In genomic region chr13:112522578-112522977, GRCh38 we compare ENCODE assay signal across 28 cellular contexts.
A peak's percentile ranks its signal among the peaks of the same experiment; 100 is the strongest.
DNase-seq lines count a peak whose midpoint lies in the region; ATAC-seq and TF ChIP-seq lines count a peak whose summit lies in the region.
"Had no signal": no experiment of that assay in that cellular context is flagged by ENCODE, and none has a peak within 500 bp of the region (broad histone marks: within the 10 kb centered on the region; RNA-seq: fewer than 3 reads in every experiment).

No MANE protein-coding gene starts in this region.

- no peaks in the 10 kb centered on the region for H3K27me3 ChIP-seq in Caco-2 (replicated peaks; ENCODE audit: control insufficient read depth, insufficient read depth, low read length)
- no peaks in the 10 kb centered on the region for H3K27me3 ChIP-seq in upper lobe of left lung
- H3K27me3 ChIP-seq: BLaER1, brain microvascular endothelial cell, ovary, Peyer's patch, SJSA1 had no signal

- no peak overlapping the region for H3K4me3 Mint-ChIP-seq in stimulated activated naive CD8-positive, alpha-beta T cell treated with anti-CD3 and anti-CD28 coated beads, Interleukin-15, amount 100 ng/mL, for 72 hours
- no peak overlapping the region for H3K4me3 Mint-ChIP-seq in Caco-2 (ENCODE audit: unreplicated experiment)
- H3K4me3 Mint-ChIP-seq: activated CD8-positive, alpha-beta T cell treated with anti-CD3 and anti-CD28 coated beads for 36 hours; type B pancreatic cell had no signal

- H3K4me1 ChIP-seq in Caco-2 (no peaks in the 10 kb centered on the region), upper lobe of left lung (no peaks in the 10 kb centered on the region)
- H3K4me1 ChIP-seq: BLaER1, Peyer's patch had no signal

- no peaks in the 10 kb centered on the region for H3K9me3 Mint-ChIP-seq in stimulated activated naive CD8-positive, alpha-beta T cell treated with anti-CD3 and anti-CD28 coated beads, Interleukin-15, amount 100 ng/mL, for 72 hours
- no peaks in the 10 kb centered on the region for H3K9me3 Mint-ChIP-seq in Caco-2 (ENCODE audit: unreplicated experiment)
- H3K9me3 Mint-ChIP-seq: activated CD8-positive, alpha-beta T cell treated with anti-CD3 and anti-CD28 coated beads for 36 hours; type B pancreatic cell had no signal

- H3K27ac ChIP-seq in upper lobe of left lung, result no peak overlapping the region
- H3K27ac ChIP-seq: BLaER1, brain microvascular endothelial cell, ovary, Peyer's patch, SJSA1 had no signal

- H3K27me3 Mint-ChIP-seq in stimulated activated naive CD8-positive, alpha-beta T cell treated with anti-CD3 and anti-CD28 coated beads, Interleukin-15, amount 100 ng/mL, for 72 hours, result no peaks in the 10 kb centered on the region
- H3K27me3 Mint-ChIP-seq in Caco-2 (ENCODE audit: insufficient read depth, unreplicated experiment), result no peaks in the 10 kb centered on the region
- H3K27me3 Mint-ChIP-seq: activated CD8-positive, alpha-beta T cell treated with anti-CD3 and anti-CD28 coated beads for 36 hours; type B pancreatic cell had no signal

- H3K36me3 Mint-ChIP-seq in Caco-2 (ENCODE audit: insufficient read depth, unreplicated experiment), result peaks cover 5% of the 10 kb centered on the region

- TF ChIP-seq EP300 in upper lobe of left lung (IDR thresholded peaks at IDR 0.05), result no peak

- CTCF ChIA-PET in Caco-2 (lab: Charles Lee), result no interaction called here

- 95 to 99% methylated on average over 5 of the region's 5 CpGs for WGBS in upper lobe of left lung, 2 donors

- TF ChIP-seq CTCF in fibroblast of mammary gland (conservative IDR thresholded peaks at IDR 0.05; ENCODE audit: control insufficient read depth, insufficient read depth, low read depth, low read length), result no peak
- no peak for TF ChIP-seq CTCF in Caco-2 (IDR thresholded peaks at IDR 0.05; ENCODE audit: insufficient read depth in 1 of 2, low read depth in 1 of 2, low read length in 1 of 2, severe bottlenecking in 1 of 2, unreplicated experiment in 1 of 2)
- TF ChIP-seq CTCF in upper lobe of left lung (IDR thresholded peaks at IDR 0.05), result no peak

- H3K4me3 ChIP-seq in fibroblast of mammary gland (ENCODE audit: control insufficient read depth, low read depth, low read length) (no peak overlapping the region), Caco-2 (ENCODE audit: low read depth, low read length) (no peak overlapping the region), upper lobe of left lung (no peak overlapping the region)
- H3K4me3 ChIP-seq: BLaER1, lung, ovary, Peyer's patch, SJSA1 had no signal

- no peak overlapping the region for H3K27ac Mint-ChIP-seq in stimulated activated naive CD8-positive, alpha-beta T cell treated with anti-CD3 and anti-CD28 coated beads, Interleukin-15, amount 100 ng/mL, for 72 hours
- no peak overlapping the region for H3K27ac Mint-ChIP-seq in Caco-2 (ENCODE audit: unreplicated experiment)
- H3K27ac Mint-ChIP-seq: activated CD8-positive, alpha-beta T cell treated with anti-CD3 and anti-CD28 coated beads for 36 hours; type B pancreatic cell had no signal

- H3K36me3 ChIP-seq in Caco-2 (ENCODE audit: control insufficient read depth, insufficient read depth, low read length), result peaks cover 2% of the 10 kb centered on the region; the same call in 1 of the 2 replicates
- peaks cover 5 to 78% (median 36%) of the 10 kb centered on the region in 4 donors for H3K36me3 ChIP-seq in upper lobe of left lung
- H3K36me3 ChIP-seq: ovary had no signal

- H3K9me3 ChIP-seq in Caco-2, result no peaks in the 10 kb centered on the region
- no peaks in the 10 kb centered on the region for H3K9me3 ChIP-seq in upper lobe of left lung
- H3K9me3 ChIP-seq: BLaER1, ovary, Peyer's patch, SJSA1 had no signal

- peak; percentile 36 for ATAC-seq in stimulated activated naive CD8-positive, alpha-beta T cell treated with anti-CD3 and anti-CD28 coated beads, Interleukin-15, Interleukin-2, amounts not matched to agents 100 U/mL and 50 U/mL, for 24 hours
- no peak for ATAC-seq in stimulated activated naive CD8-positive, alpha-beta T cell treated with anti-CD3 and anti-CD28 coated beads, Interleukin-15, amount 100 ng/mL, for 72 hours
- ATAC-seq in upper lobe of left lung (ENCODE audit: low FRiP score in 2 of 2), result no peak
- no peak for ATAC-seq in HG03432 (IDR thresholded peaks at IDR 0.05; ENCODE audit: unreplicated experiment)
- ATAC-seq: activated CD8-positive, alpha-beta T cell treated with anti-CD3 and anti-CD28 coated beads for 36 hours; HepG2 had no signal

- BruUV-seq in Caco-2 (replicated peaks; lab: Mats Ljungman, UMichigan), result no TSS peak

- no peak for TF ChIP-seq POLR2A in upper lobe of left lung (IDR thresholded peaks at IDR 0.05)

- no peaks in the 10 kb centered on the region for H3K4me1 Mint-ChIP-seq in stimulated activated naive CD8-positive, alpha-beta T cell treated with anti-CD3 and anti-CD28 coated beads, Interleukin-15, amount 100 ng/mL, for 72 hours
- H3K4me1 Mint-ChIP-seq in Caco-2 (ENCODE audit: low read depth, unreplicated experiment), result no peaks in the 10 kb centered on the region

- POLR2A ChIA-PET in Caco-2 (lab: Charles Lee), result no interaction called here

- intact Hi-C loops in Caco-2 (cut with micrococcal nuclease; ENCODE audit: unreplicated experiment), result no loop called here

- DNase-seq in stimulated activated naive CD8-positive, alpha-beta T cell treated with anti-CD3 and anti-CD28 coated beads, Interleukin-15, Interleukin-2, amounts not matched to agents 100 U/mL and 50 U/mL, for 24 hours, result no peak
- DNase-seq in stimulated activated naive CD8-positive, alpha-beta T cell treated with anti-CD3 and anti-CD28 coated beads, Interleukin-15, amount 100 ng/mL, for 72 hours, result no peak
- peak; percentile 37 for DNase-seq in RPMI7951 (ENCODE audit: low read depth)
- DNase-seq in fibroblast of mammary gland (ENCODE audit: low read depth), result peak; percentile 80
- no peak for DNase-seq in activated naive CD4-positive, alpha-beta T cell (lab: John Stamatoyannopoulos, UW)
- DNase-seq in Caco-2, result no peak
- DNase-seq in upper lobe of left lung, result no peak
- DNase-seq: ACHN; activated CD8-positive, alpha-beta T cell treated with anti-CD3 and anti-CD28 coated beads for 36 hours; activated effector memory CD4-positive, alpha-beta T cell treated with anti-CD3 and anti-CD28 coated beads, Interleukin-2, amount 50 U/mL, for 16 hours; brain microvascular endothelial cell; Calu3; DND-41; foreskin melanocyte; NCI-H1092; NCI-H187 treated with DMSO at 0.1 percent for 48 hours; NCI-H526; ovary; Peyer's patch; small intestine; stimulated activated CD4-positive, alpha-beta T cell treated with anti-CD3 and anti-CD28 coated beads, Interleukin-1b, Interleukin-23, amount 100 ng/mL, for 48 hours; T-helper 1 cell had no signal

Comparison
In these comparisons a context has a peak if more than half of its experiments do, and no peak if none do; other contexts are left out.
1. DNase-seq: peak in RPMI7951 (single experiment) and fibroblast of mammary gland (single experiment); none in stimulated activated naive CD8-positive, alpha-beta T cell treated with anti-CD3 and anti-CD28 coated beads, Interleukin-15, Interleukin-2, amounts not matched to agents 100 U/mL and 50 U/mL, for 24 hours (single experiment), stimulated activated naive CD8-positive, alpha-beta T cell treated with anti-CD3 and anti-CD28 coated beads, Interleukin-15, amount 100 ng/mL, for 72 hours (0 of 2), activated naive CD4-positive, alpha-beta T cell (0 of 4), Caco-2 (0 of 2) and upper lobe of left lung (0 of 2).